In the genomic region with DNA sequence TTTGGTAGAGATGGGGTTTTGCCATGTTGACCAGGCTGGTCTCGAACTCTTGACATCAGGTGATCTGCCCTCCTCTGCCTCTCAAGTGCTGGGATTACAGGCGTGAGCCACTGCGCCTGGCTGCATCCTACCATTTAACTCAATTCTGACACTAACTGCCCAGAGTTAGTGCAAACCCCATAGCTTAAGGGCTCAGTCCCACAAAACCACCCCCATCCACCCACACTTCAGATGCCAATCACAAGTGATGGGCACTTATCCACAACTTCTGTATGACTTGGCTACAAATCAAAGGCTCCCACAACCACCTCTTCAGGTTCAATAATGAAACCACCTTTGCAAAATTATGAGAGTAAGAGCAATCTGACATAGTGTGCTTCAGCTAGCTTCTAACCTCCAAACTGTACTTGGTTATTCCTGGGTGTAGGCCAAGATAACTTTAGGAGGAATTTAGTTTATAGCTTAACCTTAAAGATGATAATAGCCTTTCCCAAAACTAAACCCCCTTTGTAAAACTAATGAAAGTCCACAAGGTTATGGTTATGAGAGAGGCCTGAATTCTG, we compare ENCODE assay signal across 23 cellular contexts. TPM values are rescaled to one million over a fixed set of nuclear protein-coding genes. Genes with fewer than 3 reads are reported as not detected.
DNase-seq lines count a peak whose midpoint lies in the region; ATAC-seq, FAIRE-seq and TF ChIP-seq lines count a peak whose summit lies in the region.
"Had no signal": no experiment of that assay in that cellular context is flagged by ENCODE, and none has a peak within 500 bp of the region (broad histone marks: within the 10 kb centered on the region; RNA-seq: fewer than 3 reads in every experiment).

No MANE protein-coding gene starts in this region.

- DNase-seq in EH (ENCODE audit: low read depth) (peak; percentile 34), PC-3 (peak; percentile 31), lower lobe of right lung (no peak), urothelium cell line (ENCODE audit: low spot score) (no peak), NCI-H1092 (lab: John Stamatoyannopoulos, UW) (no peak), OCI-LY7 (ENCODE audit: low spot score) (no peak)
- DNase-seq: 8988T; ACHN; AML-193; BE2C; Calu3; CD4-positive, alpha-beta T cell; CD8-positive, alpha-beta memory T cell; DMS53; DMS79 treated with DMSO at 0.1 percent for 48 hours; H9 had no signal

- H3K9me2 ChIP-seq in PC-3 (replicated peaks; ENCODE audit: low read length) (no peaks in the 10 kb centered on the region), OCI-LY7 (ENCODE audit: insufficient read depth, low read length) (no peaks in the 10 kb centered on the region)

- H3K4me2 ChIP-seq in PC-3 (ENCODE audit: low read length): no peak overlapping the region
- no peak overlapping the region for H3K4me2 ChIP-seq in OCI-LY7 (ENCODE audit: low read length)
- H3K4me2 ChIP-seq: BLaER1 treated with 17β-estradiol and CSF1 and Interleukin-3, amounts not matched to agents 10 nM and 100 nM; GM23338 had no signal

- BruUV-seq in PC-3 (replicated peaks; lab: Mats Ljungman, UMichigan) (no TSS peak), OCI-LY7 (replicated peaks; lab: Mats Ljungman, UMichigan) (no TSS peak)

- intact Hi-C loops in PC-3 (cut with micrococcal nuclease) (no loop called here), lower lobe of right lung (cut with DNase I) (no loop called here), OCI-LY7 (cut with micrococcal nuclease; ENCODE audit: unreplicated experiment) (no loop called here)

- no peak for TF ChIP-seq CTCF in PC-3 (conservative IDR thresholded peaks at IDR 0.05; ENCODE audit: low read depth, low read length)
- no peak for TF ChIP-seq CTCF in lower lobe of right lung (IDR thresholded peaks at IDR 0.05)
- no peak for TF ChIP-seq CTCF in OCI-LY7 (conservative IDR thresholded peaks at IDR 0.05; ENCODE audit: low read length)

- no peaks in the 10 kb centered on the region for H3K36me3 ChIP-seq in PC-3 (ENCODE audit: low read depth, low read length)
- no peaks in the 10 kb centered on the region for H3K36me3 ChIP-seq in lower lobe of right lung
- no peaks in the 10 kb centered on the region; the same call in 1 of the 2 replicates for H3K36me3 ChIP-seq in OCI-LY7 (ENCODE audit: insufficient read depth, low read length)
- H3K36me3 ChIP-seq: BE2C had no signal

- no peaks in the 10 kb centered on the region for H3K79me2 ChIP-seq in PC-3 (ENCODE audit: low read length)
- H3K79me2 ChIP-seq in OCI-LY7 (ENCODE audit: insufficient read depth, low read depth, low read length): no peaks in the 10 kb centered on the region

- H3K9me3 ChIP-seq in PC-3 (ENCODE audit: low read length) (no peaks in the 10 kb centered on the region), lower lobe of right lung (no peaks in the 10 kb centered on the region), OCI-LY7 (ENCODE audit: low read length) (peaks cover 14% of the 10 kb centered on the region; the same call in 1 of the 2 replicates)
- H3K9me3 ChIP-seq: A549, BE2C had no signal

- peaks cover 12% of the 10 kb centered on the region for H3K4me1 ChIP-seq in PC-3 (ENCODE audit: insufficient read depth, low read length)
- no peaks in the 10 kb centered on the region for H3K4me1 ChIP-seq in lower lobe of right lung
- H3K4me1 ChIP-seq in OCI-LY7 (ENCODE audit: insufficient read depth, low read length, poor library complexity, severe bottlenecking): no peaks in the 10 kb centered on the region
- H3K4me1 ChIP-seq: BE2C had no signal

- no peak overlapping the region for H3K4me3 ChIP-seq in PC-3 (ENCODE audit: low read length)
- no peak overlapping the region for H3K4me3 ChIP-seq in lower lobe of right lung
- no peak overlapping the region for H3K4me3 ChIP-seq in OCI-LY7 (ENCODE audit: low read depth, low read length, poor library complexity, severe bottlenecking)
- H3K4me3 ChIP-seq: A549; BLaER1 treated with 17β-estradiol and CSF1 and Interleukin-3, amounts not matched to agents 10 nM and 100 nM; GM12878; GM23338 had no signal

- H2AFZ ChIP-seq in PC-3 (ENCODE audit: low read length) (no peak overlapping the region), OCI-LY7 (ENCODE audit: low read length) (no peak overlapping the region)
- H2AFZ ChIP-seq: GM23338 had no signal

- ATAC-seq in PC-3 (no peak), lower lobe of right lung (peak; percentile 63 to 70), GM18868 (IDR thresholded peaks at IDR 0.05; ENCODE audit: unreplicated experiment) (no peak)
- ATAC-seq: GM12878, GM23338, HCT116 had no signal

- POLR2A ChIA-PET in PC-3 (lab: Charles Lee; ENCODE audit: unreplicated experiment): no interaction called here
- POLR2A ChIA-PET in OCI-LY7 (lab: Charles Lee): interaction anchor here (0.6 to 1.0 kb wide), 2 partner anchors 14 to 37 kb away, joined by 3 to 5 read pairs; no protein-coding TSS in a partner anchor

- peak; percentile 23 for FAIRE-seq in urothelium cell line (lab: Jason Lieb, UNC)
- FAIRE-seq: A549, G401.6, GM12878 had no signal

- H4K20me1 ChIP-seq in PC-3 (ENCODE audit: low read length) (no peaks in the 10 kb centered on the region), OCI-LY7 (ENCODE audit: insufficient read depth, low read length) (no peaks in the 10 kb centered on the region)
- H4K20me1 ChIP-seq: BLaER1 treated with 17β-estradiol and CSF1 and Interleukin-3, amounts not matched to agents 10 nM and 100 nM had no signal

- CTCF ChIA-PET in PC-3 (lab: Charles Lee): no interaction called here
- CTCF ChIA-PET in OCI-LY7 (lab: Charles Lee; ENCODE audit: unreplicated experiment): no interaction called here

- H3K27me3 ChIP-seq in PC-3 (ENCODE audit: low read length): no peaks in the 10 kb centered on the region
- H3K27me3 ChIP-seq in lower lobe of right lung (ENCODE audit: low read depth): no peaks in the 10 kb centered on the region
- H3K27me3 ChIP-seq: BE2C; BLaER1 treated with 17β-estradiol and CSF1 and Interleukin-3, amounts not matched to agents 10 nM and 100 nM had no signal

- no peak overlapping the region for H3K9ac ChIP-seq in PC-3 (ENCODE audit: low read length)
- H3K9ac ChIP-seq: BLaER1 treated with 17β-estradiol and CSF1 and Interleukin-3, amounts not matched to agents 10 nM and 100 nM had no signal

- H3F3A ChIP-seq in PC-3 (ENCODE audit: low read length, unreplicated experiment): no peaks in the 10 kb centered on the region

- H3K27ac ChIP-seq in PC-3 (ENCODE audit: low read length) (no peak overlapping the region), lower lobe of right lung (no peak overlapping the region), OCI-LY7 (ENCODE audit: low read depth, low read length, poor library complexity, severe bottlenecking) (no peak overlapping the region)
- H3K27ac ChIP-seq: BLaER1 treated with 17β-estradiol and CSF1 and Interleukin-3, amounts not matched to agents 10 nM and 100 nM had no signal

RNA-seq across cellular contexts. Expression of gene SLC35F5, which starts 51.3 kb away (rescaled TPM):
- total RNA-seq in PC-3 (2014; rRNA removed): 41.1 and 55.3 TPM in 2 replicates
- total RNA-seq in lower lobe of right lung: 70.4 TPM
- 45.4 and 51.1 TPM in 2 replicates for total RNA-seq in OCI-LY7 (2014; rRNA removed; shearing (Covaris generic))
- 56.3 and 58.8 TPM in 2 replicates for total RNA-seq in OCI-LY7 (2022)

Comparison
In these comparisons a context has a peak if more than half of its experiments do, and no peak if none do; other contexts are left out.
1. DNase-seq: peak in EH (single experiment) and PC-3 (single experiment); none in lower lobe of right lung (single experiment), urothelium cell line (single experiment), NCI-H1092 (single experiment) and OCI-LY7 (single experiment).
2. ATAC-seq: peak in lower lobe of right lung (2 of 2); none in PC-3 (single experiment) and GM18868 (single experiment).